24 cellular contexts compared by ENCODE assay signal in genomic region chr2:235520787-235521186, GRCh38.
"Had no signal": no experiment of that assay in that cellular context is flagged by ENCODE, and none has a peak within 500 bp of the region (broad histone marks: within the 10 kb centered on the region; RNA-seq: fewer than 3 reads in every experiment).

No MANE protein-coding gene starts in this region.

- H3K27me3 ChIP-seq: brain microvascular endothelial cell had no signal

- H3K27ac ChIP-seq: brain microvascular endothelial cell, PC-9, SK-N-MC, WERI-Rb-1 had no signal

- H3K27ac Mint-ChIP-seq: activated CD4-positive, alpha-beta T cell treated with anti-CD3 and anti-CD28 coated beads, Interleukin-2, amount 10 ng/mL, durations not matched to agents 24 days and 14 days; activated CD8-positive, alpha-beta T cell treated with anti-CD3 and anti-CD28 coated beads for 36 hours; activated naive CD8-positive, alpha-beta T cell treated with anti-CD3 and anti-CD28 coated beads for 36 hours; activated T-cell treated with anti-CD3 and anti-CD28 coated beads, Interleukin-2, amount 50 U/mL, for 72 hours; activated T-helper 17 cell treated with anti-CD3 and anti-CD28 coated beads, Interleukin-2, amount 50 U/mL, for 72 hours had no signal

- H3K36me3 Mint-ChIP-seq: activated naive CD8-positive, alpha-beta T cell treated with anti-CD3 and anti-CD28 coated beads for 36 hours had no signal

- H3K4me3 ChIP-seq: PC-9, SK-N-MC had no signal

- DNase-seq: activated CD4-positive, alpha-beta T cell treated with anti-CD3 and anti-CD28 coated beads, Interleukin-2, amount 10 ng/mL, durations not matched to agents 24 days and 14 days; activated CD4-positive, alpha-beta T cell treated with anti-CD3 and anti-CD28 coated beads, Interleukin-2, amount 50 U/mL, for 4 hours; activated CD8-positive, alpha-beta T cell treated with anti-CD3 and anti-CD28 coated beads for 36 hours; activated naive CD4-positive, alpha-beta T cell; activated naive CD4-positive, alpha-beta T cell treated with anti-CD3 and anti-CD28 coated beads, Interleukin-2, amount 50 U/mL, for 16 hours; activated naive CD8-positive, alpha-beta T cell treated with anti-CD3 and anti-CD28 coated beads for 36 hours; activated T-cell treated with anti-CD3 and anti-CD28 coated beads, Interleukin-2, amount 50 U/mL, for 1 hour; activated T-cell treated with anti-CD3 and anti-CD28 coated beads, Interleukin-2, amount 50 U/mL, for 72 hours; amniotic stem cell; aorta; brain microvascular endothelial cell; central memory CD4-positive, alpha-beta T cell; NCI-H1105; NCI-H1417 treated with DMSO at 0.1 percent for 48 hours; NCI-H1694; NCI-H2029; NCI-H510A; NCI-H526; NK-92 treated with Interleukin-12 subunit alpha and Interleukin-12 subunit beta, amount 100 ng/mL, for 24 hours; PC-9; Right ventricle myocardium superior; WERI-Rb-1 had no signal

- H3K36me3 ChIP-seq: brain microvascular endothelial cell, WERI-Rb-1 had no signal

- H3K4me3 Mint-ChIP-seq: activated CD4-positive, alpha-beta T cell treated with anti-CD3 and anti-CD28 coated beads, Interleukin-2, amount 10 ng/mL, durations not matched to agents 24 days and 14 days; activated CD8-positive, alpha-beta T cell treated with anti-CD3 and anti-CD28 coated beads for 36 hours; activated naive CD8-positive, alpha-beta T cell treated with anti-CD3 and anti-CD28 coated beads for 36 hours; activated T-cell treated with anti-CD3 and anti-CD28 coated beads, Interleukin-2, amount 50 U/mL, for 72 hours; activated T-helper 17 cell treated with anti-CD3 and anti-CD28 coated beads, Interleukin-2, amount 50 U/mL, for 72 hours had no signal

- H3K9me3 Mint-ChIP-seq: activated CD4-positive, alpha-beta T cell treated with anti-CD3 and anti-CD28 coated beads, Interleukin-2, amount 10 ng/mL, durations not matched to agents 24 days and 14 days; activated CD8-positive, alpha-beta T cell treated with anti-CD3 and anti-CD28 coated beads for 36 hours; activated naive CD8-positive, alpha-beta T cell treated with anti-CD3 and anti-CD28 coated beads for 36 hours; activated T-cell treated with anti-CD3 and anti-CD28 coated beads, Interleukin-2, amount 50 U/mL, for 72 hours; activated T-helper 17 cell treated with anti-CD3 and anti-CD28 coated beads, Interleukin-2, amount 50 U/mL, for 72 hours had no signal

- H3K4me1 Mint-ChIP-seq: activated CD4-positive, alpha-beta T cell treated with anti-CD3 and anti-CD28 coated beads, Interleukin-2, amount 10 ng/mL, durations not matched to agents 24 days and 14 days; activated naive CD8-positive, alpha-beta T cell treated with anti-CD3 and anti-CD28 coated beads for 36 hours; activated T-helper 17 cell treated with anti-CD3 and anti-CD28 coated beads, Interleukin-2, amount 50 U/mL, for 72 hours had no signal

- ATAC-seq: activated CD8-positive, alpha-beta T cell treated with anti-CD3 and anti-CD28 coated beads for 36 hours; activated T-cell treated with anti-CD3 and anti-CD28 coated beads, Interleukin-2, amount 50 U/mL, for 72 hours; activated T-helper 17 cell treated with anti-CD3 and anti-CD28 coated beads, Interleukin-2, amount 50 U/mL, for 72 hours had no signal

- H3K27me3 Mint-ChIP-seq: activated CD4-positive, alpha-beta T cell treated with anti-CD3 and anti-CD28 coated beads, Interleukin-2, amount 10 ng/mL, durations not matched to agents 24 days and 14 days had no signal
